8 cellular contexts compared by ENCODE assay signal in the genomic region with DNA sequence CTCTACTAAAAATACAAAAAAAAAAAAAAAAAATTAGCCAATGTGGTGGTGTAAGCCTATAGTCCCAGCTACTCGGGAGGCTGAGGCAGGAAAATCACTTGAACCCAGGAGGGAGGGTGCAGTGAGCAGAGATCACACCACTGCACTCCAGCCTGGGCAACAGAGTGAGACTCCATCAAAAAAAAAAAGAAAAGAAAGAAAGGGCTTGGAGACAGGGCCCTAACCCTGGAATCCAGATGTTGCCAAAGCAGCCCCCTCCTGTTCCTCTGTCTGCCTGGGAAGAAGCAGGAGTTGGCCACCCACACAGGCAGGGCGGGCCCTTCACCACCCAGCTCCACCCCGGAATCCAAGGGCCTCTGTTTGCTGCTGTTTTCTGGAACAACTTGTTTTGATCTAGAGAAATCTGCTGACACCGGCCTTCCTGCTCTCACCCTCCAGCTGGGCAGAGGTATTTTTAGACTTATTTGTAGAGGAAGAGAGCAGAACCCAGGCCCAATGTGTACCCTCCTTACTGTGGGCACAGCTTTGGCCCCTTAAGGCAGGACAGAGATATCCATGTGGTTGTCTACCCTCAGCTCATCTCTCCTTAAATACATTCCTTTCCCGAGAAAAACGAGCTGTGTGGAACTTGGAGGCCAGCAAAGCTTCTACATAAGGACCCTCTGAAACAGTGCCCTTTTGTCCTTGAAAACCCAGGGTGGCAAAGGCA. TPM values are rescaled to one million over a fixed set of nuclear protein-coding genes. Genes with fewer than 3 reads are reported as not detected.
DNase-seq lines count a peak whose midpoint lies in the region; ATAC-seq and TF ChIP-seq lines count a peak whose summit lies in the region.

No MANE protein-coding gene starts in this region.

- H3K4me3 ChIP-seq in SK-N-SH (ENCODE audit: low read depth in 2 of 2, low read length in 1 of 2) (peak overlapping the region; percentile 13; a peak in 3 of 4 replicates), astrocyte of the spinal cord (ENCODE audit: low read depth, low read length) (no peak overlapping the region), right cardiac atrium (ENCODE audit: low read length) (no peak overlapping the region)

- no peak overlapping the region for H2AFZ ChIP-seq in SK-N-SH (ENCODE audit: low read depth)

- peak overlapping the region; percentile 94 for H3K4me2 ChIP-seq in SK-N-SH

- no peaks in the 10 kb centered on the region for H3K27me3 ChIP-seq in SK-N-SH (ENCODE audit: insufficient read depth)
- H3K27me3 ChIP-seq in right cardiac atrium (ENCODE audit: control insufficient read depth, insufficient read depth), result no peaks in the 10 kb centered on the region

- TF ChIP-seq RAD21 in Ishikawa (IDR thresholded peaks at IDR 0.05; ENCODE audit: low read depth), result no peak
- no peak for TF ChIP-seq RAD21 in SK-N-SH (IDR thresholded peaks at IDR 0.05; ENCODE audit: low read length)

- peak; percentile 40 to 54 for ATAC-seq in right cardiac atrium
- no peak for ATAC-seq in GM18873 (IDR thresholded peaks at IDR 0.05; ENCODE audit: low FRiP score, unreplicated experiment)
- ATAC-seq in HG03571 (IDR thresholded peaks at IDR 0.05; ENCODE audit: unreplicated experiment), result no peak

- peaks cover 9 to 19% of the 10 kb centered on the region in 2 experiments for H3K36me3 ChIP-seq in SK-N-SH (replicated peaks in 1 of 2; ENCODE audit: control insufficient read depth in 1 of 2, insufficient read depth in 2 of 2, low read length in 1 of 2)

- H3K9me2 ChIP-seq in SK-N-SH, result no peaks in the 10 kb centered on the region

- H3F3A ChIP-seq in SK-N-SH (replicated peaks; ENCODE audit: insufficient read depth), result peaks cover 62% of the 10 kb centered on the region

- POLR2A ChIA-PET in SK-N-SH (lab: Yijun Ruan, JAX), result interaction anchor here (0.6 to 17.2 kb wide), 8 partner anchors 24 to 105 kb away, joined by 3 to 1027 read pairs (median 6); a partner anchor contains a TSS

- in situ Hi-C loops in Caki2 (cut with HindIII; ENCODE audit: low pct_unique_long_range_greater_than_20kb, low sequenced_read_pairs), result no loop called here
- in situ Hi-C loops in astrocyte of the spinal cord (cut with HindIII; ENCODE audit: low sequenced_read_pairs), result loop anchor here (5.0 kb wide), 1 partner anchor 77 kb away; a partner anchor contains a TSS

- intact Hi-C loops in right cardiac atrium (cut with DNase I), result loop anchor here in 3 of 4 donors (2.0 to 5.0 kb wide), 4 partner anchors 77 to 92 kb away; a partner anchor contains a TSS

- TF ChIP-seq CTCF in SK-N-SH (IDR thresholded peaks at IDR 0.05) (no peak), astrocyte of the spinal cord (IDR thresholded peaks at IDR 0.05; ENCODE audit: low read depth, low read length) (no peak)

- CTCF ChIA-PET in SK-N-SH (lab: Yijun Ruan, JAX), result interaction anchor here (1.0 to 13.0 kb wide), 10 partner anchors 31 to 104 kb away, joined by 3 to 223 read pairs (median 6); a partner anchor contains a TSS

- TF ChIP-seq EP300 in Ishikawa (IDR thresholded peaks at IDR 0.05; ENCODE audit: borderline replicate concordance) (peak; percentile 73; the same call in 1 of the 2 replicates), SK-N-SH (IDR thresholded peaks at IDR 0.05; ENCODE audit: borderline replicate concordance in 1 of 2, low read depth in 1 of 2, low read length in 1 of 2) (no peak)

- peaks cover 23% of the 10 kb centered on the region for H4K20me1 ChIP-seq in SK-N-SH (ENCODE audit: insufficient read depth)

- peaks cover 89% of the 10 kb centered on the region for H3K79me2 ChIP-seq in SK-N-SH (ENCODE audit: insufficient read depth)

- DNase-seq in Caki2 (ENCODE audit: low read depth), result peak; percentile 86
- peak; percentile 46 for DNase-seq in SK-N-SH
- DNase-seq in astrocyte of the spinal cord (ENCODE audit: low read depth, low spot score), result peak; percentile 94
- peak; percentile 92 to 97 (median 95) for DNase-seq in right cardiac atrium
- peak; percentile 74 for DNase-seq in pulmonary artery endothelial cell (ENCODE audit: low read depth, low spot score)

- 19% methylated on average over 6 of the region's 6 CpGs for WGBS in SK-N-SH (ENCODE audit: low lambda C conversion rate)
- under 1% methylated on average over 6 of the region's 6 CpGs for WGBS in right cardiac atrium

- H3K4me1 ChIP-seq in SK-N-SH (ENCODE audit: control insufficient read depth in 1 of 2, insufficient read depth in 2 of 2, low read depth in 1 of 2, low read length in 1 of 2) (peaks cover 50 to 61% of the 10 kb centered on the region in 2 experiments), right cardiac atrium (ENCODE audit: control insufficient read depth, insufficient read depth, low read length) (peaks cover 14% of the 10 kb centered on the region)

- H3K27ac ChIP-seq in SK-N-SH (ENCODE audit: low read depth in 2 of 2, low read length in 1 of 2), result peak overlapping the region; percentile 100
- H3K27ac ChIP-seq in right cardiac atrium (ENCODE audit: low read length), result peak overlapping the region; percentile 95

- H3K9me3 ChIP-seq in SK-N-SH (no peaks in the 10 kb centered on the region), right cardiac atrium (ENCODE audit: control insufficient read depth, low read length) (no peaks in the 10 kb centered on the region)

- peak overlapping the region; percentile 98 for H3K9ac ChIP-seq in SK-N-SH

TF ChIP-seq in Ishikawa, 13 proteins besides CTCF, POLR2A, EP300 and RAD21 (continues in another document):
- peak; percentile 42; the same call in 1 of the 2 replicates for TF ChIP-seq TAF1 (IDR thresholded peaks at IDR 0.05; ENCODE audit: low read depth)
- no peak for TF ChIP-seq CEBPB (IDR thresholded peaks at IDR 0.05)
- TF ChIP-seq FOXM1 (IDR thresholded peaks at IDR 0.05; ENCODE audit: borderline replicate concordance, low read depth), result peak; percentile 49; the same call in 1 of the 2 replicates
- no peak for TF ChIP-seq CREB1 (IDR thresholded peaks at IDR 0.05; ENCODE audit: low read depth)
- peak; percentile 87 for TF ChIP-seq EGR1 (IDR thresholded peaks at IDR 0.05)
- peak; percentile 64 for TF ChIP-seq NFIC (IDR thresholded peaks at IDR 0.05)
- peak; percentile 70 for TF ChIP-seq TEAD4 (IDR thresholded peaks at IDR 0.05)
- TF ChIP-seq, protein P1, sequence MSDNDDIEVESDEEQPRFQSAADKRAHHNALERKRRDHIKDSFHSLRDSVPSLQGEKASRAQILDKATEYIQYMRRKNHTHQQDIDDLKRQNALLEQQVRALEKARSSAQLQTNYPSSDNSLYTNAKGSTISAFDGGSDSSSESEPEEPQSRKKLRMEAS (IDR thresholded peaks at IDR 0.05), result no peak; the same call in 1 of the 2 replicates

TF ChIP-seq in SK-N-SH, 30 proteins besides CTCF, POLR2A, EP300 and RAD21:
- TF ChIP-seq, protein P2, sequence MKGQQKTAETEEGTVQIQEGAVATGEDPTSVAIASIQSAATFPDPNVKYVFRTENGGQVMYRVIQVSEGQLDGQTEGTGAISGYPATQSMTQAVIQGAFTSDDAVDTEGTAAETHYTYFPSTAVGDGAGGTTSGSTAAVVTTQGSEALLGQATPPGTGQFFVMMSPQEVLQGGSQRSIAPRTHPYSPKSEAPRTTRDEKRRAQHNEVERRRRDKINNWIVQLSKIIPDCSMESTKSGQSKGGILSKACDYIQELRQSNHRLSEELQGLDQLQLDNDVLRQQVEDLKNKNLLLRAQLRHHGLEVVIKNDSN (IDR thresholded peaks at IDR 0.05; ENCODE audit: borderline replicate concordance, low read depth), result no peak
- TF ChIP-seq FOXM1 (IDR thresholded peaks at IDR 0.05; ENCODE audit: low read depth), result no peak
- TF ChIP-seq POLR2AphosphoS5 (IDR thresholded peaks at IDR 0.05; ENCODE audit: low read depth, low read length), result peak; percentile 37; the same call in 1 of the 2 replicates
- TF ChIP-seq, protein P3, sequence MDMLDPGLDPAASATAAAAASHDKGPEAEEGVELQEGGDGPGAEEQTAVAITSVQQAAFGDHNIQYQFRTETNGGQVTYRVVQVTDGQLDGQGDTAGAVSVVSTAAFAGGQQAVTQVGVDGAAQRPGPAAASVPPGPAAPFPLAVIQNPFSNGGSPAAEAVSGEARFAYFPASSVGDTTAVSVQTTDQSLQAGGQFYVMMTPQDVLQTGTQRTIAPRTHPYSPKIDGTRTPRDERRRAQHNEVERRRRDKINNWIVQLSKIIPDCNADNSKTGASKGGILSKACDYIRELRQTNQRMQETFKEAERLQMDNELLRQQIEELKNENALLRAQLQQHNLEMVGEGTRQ (IDR thresholded peaks at IDR 0.05; ENCODE audit: borderline replicate concordance, low read depth, low read length), result no peak

RNA-seq across cellular contexts. Expression of a gene that starts 2.7 kb away (rescaled TPM):
- 2.3 and 8.7 TPM in 2 replicates for total RNA-seq in Caki2 (2014; rRNA removed; shearing (Covaris generic); ENCODE audit: low replicate concordance)
- polyA plus RNA-seq in SK-N-SH (2012; rRNA removed), result 435 and 479 TPM in 2 replicates
- 93.7 and 99.2 TPM in 2 replicates for polyA plus RNA-seq in SK-N-SH (2012; cell fraction: cytosol; rRNA removed)
- 3,897 and 4,476 TPM in 2 replicates for polyA plus RNA-seq in SK-N-SH (2012; cell fraction: nucleus; rRNA removed)
- 100 to 1,000 TPM; 346 to 441 (median 427) TPM for total RNA-seq in right cardiac atrium
- polyA plus RNA-seq in right cardiac atrium, result 441 TPM
- total RNA-seq in pulmonary artery endothelial cell, result 64.8 and 99.3 TPM in 2 replicates

RNA-seq across cellular contexts. Expression of a gene that starts 33.5 kb away (rescaled TPM):
- total RNA-seq in Caki2 (2014; rRNA removed; shearing (Covaris generic); ENCODE audit: low replicate concordance), result 24.8 and 35.5 TPM in 2 replicates
- 17.4 and 19.0 TPM in 2 replicates for polyA plus RNA-seq in SK-N-SH (2012; rRNA removed)
- 8.0 and 14.0 TPM in 2 replicates for polyA plus RNA-seq in SK-N-SH (2012; cell fraction: cytosol; rRNA removed)
- 32.3 and 58.1 TPM in 2 replicates for polyA plus RNA-seq in SK-N-SH (2012; cell fraction: nucleus; rRNA removed)
- 10 to 100 TPM; 12.2 to 16.1 (median 12.9) TPM for total RNA-seq in right cardiac atrium
- polyA plus RNA-seq in right cardiac atrium, result 9.3 TPM
- total RNA-seq in pulmonary artery endothelial cell, result 78.5 and 80.6 TPM in 2 replicates

RNA-seq across cellular contexts. Expression of a gene that starts 37.5 kb away (rescaled TPM):
- total RNA-seq in Caki2 (2014; rRNA removed; shearing (Covaris generic); ENCODE audit: low replicate concordance), result 1.1 and 2.3 TPM in 2 replicates
- 3.1 and 3.6 TPM in 2 replicates for polyA plus RNA-seq in SK-N-SH (2012; rRNA removed)
- polyA plus RNA-seq in SK-N-SH (2012; cell fraction: cytosol; rRNA removed), result 1.2 and 1.8 TPM in 2 replicates
- 13.7 and 17.4 TPM in 2 replicates for polyA plus RNA-seq in SK-N-SH (2012; cell fraction: nucleus; rRNA removed)
- total RNA-seq in right cardiac atrium, result 1 to 10 TPM; 6.1 to 7.7 (median 7.4) TPM
- polyA plus RNA-seq in right cardiac atrium, result 5.5 TPM
- 1.3 and 1.4 TPM in 2 replicates for total RNA-seq in pulmonary artery endothelial cell

Comparison
In these comparisons a context has a peak if more than half of its experiments do, and no peak if none do; other contexts are left out.
1. H3K4me3 ChIP-seq: peak in SK-N-SH (2 of 2); none in astrocyte of the spinal cord (single experiment) and right cardiac atrium (single experiment).
2. ATAC-seq: peak in right cardiac atrium (2 of 2); none in GM18873 (single experiment) and HG03571 (single experiment).
3. Peak in every context shown above with its lines, with median percentiles within 50 percentile points of each other: DNase-seq.